ENCODE assay signal across 1 cellular context in genomic region chr22:44683237-44683636, GRCh38.
A peak's percentile ranks its signal among the peaks of the same experiment; 100 is the strongest.
TF ChIP-seq lines count a peak whose summit lies in the region.

No MANE protein-coding gene starts in this region.

TF ChIP-seq in GM12878, 131 proteins besides CTCF, POLR2A, EP300 and RAD21 (continued from another document and continues in another):
- TF ChIP-seq ZBTB11 (CRISPR knock-in tag; IDR thresholded peaks at IDR 0.05): no peak
- no peak for TF ChIP-seq STAT3 (IDR thresholded peaks at IDR 0.05; ENCODE audit: low read depth, low read length)
- peak; percentile 94 for TF ChIP-seq MEF2B (IDR thresholded peaks at IDR 0.05; ENCODE audit: partially characterized antibody, poor library complexity, severe bottlenecking)
- TF ChIP-seq BCLAF1 (IDR thresholded peaks at IDR 0.05): no peak
- no peak for TF ChIP-seq CREB1 (IDR thresholded peaks at IDR 0.05; ENCODE audit: low read depth)
- TF ChIP-seq KDM1A (IDR thresholded peaks at IDR 0.05; ENCODE audit: borderline replicate concordance): no peak
- TF ChIP-seq IRF3 (IDR thresholded peaks at IDR 0.05): no peak
- TF ChIP-seq ZSCAN29 (IDR thresholded peaks at IDR 0.05): no peak
- TF ChIP-seq NRF1 (conservative IDR thresholded peaks at IDR 0.05; ENCODE audit: low read depth, low read length): no peak
- TF ChIP-seq BACH1 (IDR thresholded peaks at IDR 0.05; ENCODE audit: borderline replicate concordance): peak; percentile 75; the same call in 1 of the 2 replicates
- TF ChIP-seq PBX3 (IDR thresholded peaks at IDR 0.05; ENCODE audit: insufficient replicate concordance, low read depth, low read length): no peak
- TF ChIP-seq BRCA1 (IDR thresholded peaks at IDR 0.05; ENCODE audit: low read depth, low read length): no peak
- no peak for TF ChIP-seq SUZ12 (IDR thresholded peaks at IDR 0.05; ENCODE audit: unreplicated experiment)
- no peak for TF ChIP-seq SIX5 (IDR thresholded peaks at IDR 0.05; ENCODE audit: low read depth, low read length, severe bottlenecking)
- TF ChIP-seq ZNF384 (IDR thresholded peaks at IDR 0.05; ENCODE audit: borderline replicate concordance, low read depth, low read length): no peak
- TF ChIP-seq STAT1 (conservative IDR thresholded peaks at IDR 0.05): no peak
- TF ChIP-seq RUNX3 (IDR thresholded peaks at IDR 0.05; ENCODE audit: low read length): peak; percentile 98
- TF ChIP-seq EGR1 (IDR thresholded peaks at IDR 0.05; ENCODE audit: borderline replicate concordance in 1 of 2, low read depth in 2 of 2, low read length in 2 of 2): peak in 1 of 2 experiments; percentile 88; a peak in 2 of 3 replicates
- TF ChIP-seq RAD51 (IDR thresholded peaks at IDR 0.05): no peak
- TF ChIP-seq RBBP5 (conservative IDR thresholded peaks at IDR 0.05): no peak
- no peak for TF ChIP-seq ESRRA (IDR thresholded peaks at IDR 0.05; ENCODE audit: low read length)
- TF ChIP-seq SKIL (IDR thresholded peaks at IDR 0.05; ENCODE audit: low read depth, poor library complexity, severe bottlenecking): peak; percentile 88
- TF ChIP-seq CEBPB (IDR thresholded peaks at IDR 0.05; ENCODE audit: borderline replicate concordance in 1 of 2, low read depth in 2 of 2, low read length in 2 of 2): no peak
- TF ChIP-seq FOXM1 (IDR thresholded peaks at IDR 0.05; ENCODE audit: low read depth, low read length): peak; percentile 91
- TF ChIP-seq BHLHE40 (IDR thresholded peaks at IDR 0.05; ENCODE audit: borderline replicate concordance in 1 of 2, low read depth in 2 of 2, low read length in 1 of 2): peak in 1 of 2 experiments; percentile 71; a peak in 2 of 4 replicates
- no peak for TF ChIP-seq NFYA (IDR thresholded peaks at IDR 0.05; ENCODE audit: borderline replicate concordance, low read depth, low read length)
- TF ChIP-seq HSF1 (IDR thresholded peaks at IDR 0.05; ENCODE audit: low read depth, low read length): no peak
- TF ChIP-seq IKZF1 (conservative IDR thresholded peaks at IDR 0.05): peak; percentile 97
- no peak for TF ChIP-seq E2F8 (IDR thresholded peaks at IDR 0.05; ENCODE audit: low read depth, partially characterized antibody)
- peak; percentile 96 for TF ChIP-seq JUNB (IDR thresholded peaks at IDR 0.05)
- TF ChIP-seq IRF4 (IDR thresholded peaks at IDR 0.05; ENCODE audit: low read depth, low read length): peak; percentile 88; the same call in 1 of the 2 replicates
- no peak for TF ChIP-seq ZNF274 (IDR thresholded peaks at IDR 0.05; ENCODE audit: insufficient read depth, insufficient read length)
- TF ChIP-seq ETV6 (conservative IDR thresholded peaks at IDR 0.05 in 1 of 2, IDR thresholded peaks at IDR 0.05 in 1 of 2; ENCODE audit: borderline replicate concordance in 1 of 2, low read depth in 1 of 2): peak in 1 of 2 experiments; percentile 19; a peak in 1 of 4 replicates
- peak; percentile 42; the same call in 1 of the 2 replicates for TF ChIP-seq NKRF (conservative IDR thresholded peaks at IDR 0.05)
- TF ChIP-seq NR2C1 (IDR thresholded peaks at IDR 0.05): no peak
- TF ChIP-seq MLLT1 (IDR thresholded peaks at IDR 0.05): peak; percentile 32; the same call in 1 of the 2 replicates
- TF ChIP-seq HDAC6 (IDR thresholded peaks at IDR 0.05; ENCODE audit: unreplicated experiment): no peak
- 0 out of 4 replicates have a peak, but pooled peaks of 1 of the 2 experiments have one; percentile 48 for TF ChIP-seq SRF (IDR thresholded peaks at IDR 0.05; ENCODE audit: low read depth in 2 of 2, low read length in 2 of 2)
- no peak for TF ChIP-seq KAT2A (conservative IDR thresholded peaks at IDR 0.05; ENCODE audit: control insufficient read depth, low read depth, low read length)
- no peak for TF ChIP-seq ZNF622 (IDR thresholded peaks at IDR 0.05)
- TF ChIP-seq IKZF2 (IDR thresholded peaks at IDR 0.05): peak; percentile 90 to 92
- TF ChIP-seq RB1 (IDR thresholded peaks at IDR 0.05; ENCODE audit: borderline replicate concordance): no peak
- no peak for TF ChIP-seq HDAC2 (IDR thresholded peaks at IDR 0.05)
- TF ChIP-seq ZNF217 (IDR thresholded peaks at IDR 0.05): peak; percentile 70
- TF ChIP-seq POLR2AphosphoS5 (IDR thresholded peaks at IDR 0.05; ENCODE audit: low read length): no peak
